ENCODE assay signal across 1 cellular context in genomic region chr14:73696466-73697390, GRCh38.
TF ChIP-seq lines count a peak whose summit lies in the region.

No MANE protein-coding gene starts in this region.

TF ChIP-seq in IMR-90, 13 proteins besides CTCF, POLR2A, EP300 and RAD21 (continued from another document):
- TF ChIP-seq MAFK (IDR thresholded peaks at IDR 0.05; ENCODE audit: low read depth, low read length) = no peak
- no peak for TF ChIP-seq RFX5 (IDR thresholded peaks at IDR 0.05; ENCODE audit: low read depth, low read length)
